ENCODE assay signal across 19 cellular contexts in genomic region chr4:67963345-67963744, GRCh38. TPM values are rescaled to one million over a fixed set of nuclear protein-coding genes. Genes with fewer than 3 reads are reported as not detected.
DNase-seq lines count a peak whose midpoint lies in the region; ATAC-seq, FAIRE-seq and TF ChIP-seq lines count a peak whose summit lies in the region.
"Had no signal": no experiment of that assay in that cellular context is flagged by ENCODE, and none has a peak within 500 bp of the region (broad histone marks: within the 10 kb centered on the region; RNA-seq: fewer than 3 reads in every experiment).

TSS of gene TMPRSS11A (minus strand) at chr4:67963493. CDS start at chr4:67963393, 100 bp downstream.

- peak within 1 kb of the TSS; percentile 24 for H3K27ac Mint-ChIP-seq in type B pancreatic cell
- H3K27ac Mint-ChIP-seq in T-cell = no peak within 1 kb of the TSS
- H3K27ac Mint-ChIP-seq in activated naive CD8-positive, alpha-beta T cell treated with anti-CD3 and anti-CD28 coated beads, Interleukin-2, amount 50 U/mL, for 24 hours = no peak within 1 kb of the TSS
- H3K27ac Mint-ChIP-seq: CD8-positive, alpha-beta memory T cell; HFFc6 had no signal

- H3K9me3 ChIP-seq in esophagus squamous epithelium = peaks cover 0 to 6% (median 0%) of the 10 kb centered on the region in 3 donors
- H3K9me3 ChIP-seq: Caco-2 had no signal

- TF ChIP-seq POLR2A in esophagus squamous epithelium (IDR thresholded peaks at IDR 0.05) = no peak

- ATAC-seq in T-cell (replicated peaks in 1 of 4) = no peak
- ATAC-seq in activated naive CD8-positive, alpha-beta T cell treated with anti-CD3 and anti-CD28 coated beads, Interleukin-2, amount 50 U/mL, for 24 hours = no peak
- ATAC-seq: HepG2 had no signal

- no peaks in the 10 kb centered on the region for H3K27me3 Mint-ChIP-seq in type B pancreatic cell
- H3K27me3 Mint-ChIP-seq in T-cell = peaks cover 0 to 4% of the 10 kb centered on the region in 2 donors
- no peaks in the 10 kb centered on the region for H3K27me3 Mint-ChIP-seq in activated naive CD8-positive, alpha-beta T cell treated with anti-CD3 and anti-CD28 coated beads, Interleukin-2, amount 50 U/mL, for 24 hours
- H3K27me3 Mint-ChIP-seq: CD8-positive, alpha-beta memory T cell had no signal

- intact Hi-C loops in esophagus squamous epithelium (cut with DNase I) = no loop called here

- TF ChIP-seq CTCF in D721Med (IDR thresholded peaks at IDR 0.05; ENCODE audit: insufficient read depth, missing control alignments) = no peak
- no peak for TF ChIP-seq CTCF in bronchial epithelial cell (IDR thresholded peaks at IDR 0.05; ENCODE audit: insufficient read depth, low read length, severe bottlenecking)
- TF ChIP-seq CTCF in esophagus squamous epithelium (IDR thresholded peaks at IDR 0.05) = no peak
- no peak for TF ChIP-seq CTCF in type B pancreatic cell (conservative IDR thresholded peaks at IDR 0.05)

- peaks cover 5% of the 10 kb centered on the region for H3K9me3 Mint-ChIP-seq in type B pancreatic cell
- H3K9me3 Mint-ChIP-seq in T-cell = peaks cover 0 to 4% (median 0%) of the 10 kb centered on the region in 3 donors
- H3K9me3 Mint-ChIP-seq in activated naive CD8-positive, alpha-beta T cell treated with anti-CD3 and anti-CD28 coated beads, Interleukin-2, amount 50 U/mL, for 24 hours = no peaks in the 10 kb centered on the region
- H3K9me3 Mint-ChIP-seq: HFFc6 had no signal

- peak; percentile 61 for FAIRE-seq in D721Med (lab: Jason Lieb, UNC)
- FAIRE-seq in bronchial epithelial cell (lab: Jason Lieb, UNC) = no peak
- FAIRE-seq: HepG2, HTR-8/SVneo had no signal

- peak within 1 kb of the TSS in 3 of 4 donors; percentile 41 to 71 (median 57) for H3K27ac ChIP-seq in esophagus squamous epithelium
- H3K27ac ChIP-seq: BLaER1 had no signal

- no peaks in the 10 kb centered on the region for H3K27me3 ChIP-seq in bronchial epithelial cell (ENCODE audit: control insufficient read depth, insufficient read depth, low read length)
- no peaks in the 10 kb centered on the region for H3K27me3 ChIP-seq in esophagus squamous epithelium
- H3K27me3 ChIP-seq: BLaER1 had no signal

- H3K4me3 ChIP-seq in bronchial epithelial cell (ENCODE audit: low read depth, low read length) = no peak within 1 kb of the TSS
- H3K4me3 ChIP-seq in esophagus squamous epithelium = peak within 1 kb of the TSS; percentile 15 to 43 (median 30)
- H3K4me3 ChIP-seq: BLaER1 had no signal

- DNase-seq in D721Med (ENCODE audit: insufficient read length, low spot score) (no peak), bronchial epithelial cell (ENCODE audit: low read depth) (peak; percentile 10), esophagus squamous epithelium (lab: John Stamatoyannopoulos, UW) (no peak), type B pancreatic cell (ENCODE audit: extremely low spot score, unreplicated experiment) (no peak), T-cell (no peak)
- DNase-seq in activated naive CD8-positive, alpha-beta T cell treated with anti-CD3 and anti-CD28 coated beads, Interleukin-2, amount 50 U/mL, for 24 hours = no peak
- DNase-seq in stimulated activated CD4-positive, alpha-beta T cell treated with anti-CD3 and anti-CD28 coated beads, Interleukin-4, amount 100 ng/mL, for 1 hour = no peak
- DNase-seq: 8988T; AML-193; Caco-2; CD8-positive, alpha-beta memory T cell; DMS53; GF-D8; HCEC 1CT; HFFc6 had no signal

- CTCF ChIA-PET in T-cell (lab: Charles Lee) = no interaction called here

- POLR2A ChIA-PET in T-cell (lab: Charles Lee) = no interaction called here

- H3K4me1 Mint-ChIP-seq in type B pancreatic cell (ENCODE audit: unreplicated experiment) = no peaks in the 10 kb centered on the region
- H3K4me1 Mint-ChIP-seq in T-cell = no peaks in the 10 kb centered on the region
- H3K4me1 Mint-ChIP-seq in activated naive CD8-positive, alpha-beta T cell treated with anti-CD3 and anti-CD28 coated beads, Interleukin-2, amount 50 U/mL, for 24 hours = no peaks in the 10 kb centered on the region
- H3K4me1 Mint-ChIP-seq: CD8-positive, alpha-beta memory T cell had no signal

- peak within 1 kb of the TSS; percentile 13 for H3K4me3 Mint-ChIP-seq in type B pancreatic cell
- H3K4me3 Mint-ChIP-seq in T-cell = no peak within 1 kb of the TSS
- H3K4me3 Mint-ChIP-seq in activated naive CD8-positive, alpha-beta T cell treated with anti-CD3 and anti-CD28 coated beads, Interleukin-2, amount 50 U/mL, for 24 hours = no peak within 1 kb of the TSS
- H3K4me3 Mint-ChIP-seq: CD8-positive, alpha-beta memory T cell; HFFc6 had no signal

- no peaks in the 10 kb centered on the region for H3K4me1 ChIP-seq in esophagus squamous epithelium
- H3K4me1 ChIP-seq: BLaER1, Caco-2 had no signal

- H3K36me3 Mint-ChIP-seq in type B pancreatic cell = no peaks in the 10 kb centered on the region
- no peaks in the 10 kb centered on the region for H3K36me3 Mint-ChIP-seq in T-cell
- no peaks in the 10 kb centered on the region for H3K36me3 Mint-ChIP-seq in activated naive CD8-positive, alpha-beta T cell treated with anti-CD3 and anti-CD28 coated beads, Interleukin-2, amount 50 U/mL, for 24 hours (ENCODE audit: low read depth)
- H3K36me3 Mint-ChIP-seq: CD8-positive, alpha-beta memory T cell had no signal

- WGBS in esophagus squamous epithelium, 2 donors = 35 to 46% methylated on average over 2 of the region's 2 CpGs

- H3K36me3 ChIP-seq in bronchial epithelial cell (ENCODE audit: control insufficient read depth, insufficient read depth, low read length) = no peaks in the 10 kb centered on the region
- no peaks in the 10 kb centered on the region for H3K36me3 ChIP-seq in esophagus squamous epithelium
- H3K36me3 ChIP-seq: BLaER1 had no signal

RNA-seq across cellular contexts. Expression of gene TMPRSS11A, which starts in this region (rescaled TPM):
- total RNA-seq in bronchial epithelial cell (0.38 TPM in 1 of 2 replicates, not detected in the other), esophagus squamous epithelium (100 to 1,000 TPM in 2 of 4 donors, 10 to 100 TPM in 2; 36.6 to 153 (median 93.2) TPM), type B pancreatic cell (ENCODE audit: low replicate concordance) (0.43 and 0.81 TPM in 2 replicates), T-cell (not detected)
- total RNA-seq: Caco-2; CD8-positive, alpha-beta memory T cell; H4; HepG2; HFFc6 had no signal

Comparison
In these comparisons a context has a peak if more than half of its experiments do, and no peak if none do; other contexts are left out.
1. RNA of gene TMPRSS11A (total RNA-seq): 36.6 to 153 TPM in esophagus squamous epithelium; 0.43 to 0.81 TPM in type B pancreatic cell, 0.38 TPM in bronchial epithelial cell and not detected in T-cell; every median in the first group is over 10 times any median in the second.
2. Peak in DNase-seq in bronchial epithelial cell; RNA of the gene not detected or under 1 TPM.